7 cellular contexts compared by ENCODE assay signal in the genomic region with DNA sequence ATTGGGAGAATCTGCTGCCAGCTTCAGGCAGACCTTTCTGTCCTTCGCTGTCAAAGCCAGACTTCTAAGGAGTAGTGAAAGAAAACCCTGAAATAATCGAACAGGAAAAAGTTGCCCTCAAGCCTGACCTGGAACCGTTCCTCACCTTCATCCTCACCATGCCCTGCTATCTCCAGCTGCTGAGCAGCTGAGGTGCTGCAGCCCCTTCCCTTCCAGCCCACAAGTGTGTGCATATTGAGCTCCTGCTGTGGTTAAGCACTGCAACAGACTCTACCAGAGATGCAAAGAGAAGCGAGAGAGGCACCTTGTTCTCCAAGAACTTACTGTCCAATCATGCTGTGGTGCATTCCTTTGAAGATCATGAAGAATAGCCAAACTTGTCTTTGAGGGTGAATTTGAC. TPM values are rescaled to one million over a fixed set of nuclear protein-coding genes. Genes with fewer than 3 reads are reported as not detected.
"Had no signal": no experiment of that assay in that cellular context is flagged by ENCODE, and none has a peak within 500 bp of the region (broad histone marks: within the 10 kb centered on the region; RNA-seq: fewer than 3 reads in every experiment).

No MANE protein-coding gene starts in this region.

- ATAC-seq: GM23338, K562 had no signal

- H3K9me3 Mint-ChIP-seq: GM23338, H9 had no signal

- H3K4me3 Mint-ChIP-seq: GM23338, H9 had no signal

- DNase-seq: H9, HCEC 1CT, IMR-90 had no signal

- H3K4me3 ChIP-seq: GM23338, K562 had no signal

- H3K4me1 Mint-ChIP-seq: GM23338 had no signal

- H3K27ac Mint-ChIP-seq: GM23338, H9 had no signal

RNA-seq across cellular contexts. Expression of a gene that starts 18.9 kb away (rescaled TPM):
- total RNA-seq: H1, H9, HT-29, K562 had no signal

RNA-seq across cellular contexts. Expression of a gene that starts 19.0 kb away (rescaled TPM):
- total RNA-seq: H1, H9, HT-29 had no signal

RNA-seq across cellular contexts. Expression of a gene that starts 23.1 kb away (rescaled TPM):
- total RNA-seq: HT-29, IMR-90, K562 had no signal
